21 cellular contexts compared by ENCODE assay signal in the genomic region with DNA sequence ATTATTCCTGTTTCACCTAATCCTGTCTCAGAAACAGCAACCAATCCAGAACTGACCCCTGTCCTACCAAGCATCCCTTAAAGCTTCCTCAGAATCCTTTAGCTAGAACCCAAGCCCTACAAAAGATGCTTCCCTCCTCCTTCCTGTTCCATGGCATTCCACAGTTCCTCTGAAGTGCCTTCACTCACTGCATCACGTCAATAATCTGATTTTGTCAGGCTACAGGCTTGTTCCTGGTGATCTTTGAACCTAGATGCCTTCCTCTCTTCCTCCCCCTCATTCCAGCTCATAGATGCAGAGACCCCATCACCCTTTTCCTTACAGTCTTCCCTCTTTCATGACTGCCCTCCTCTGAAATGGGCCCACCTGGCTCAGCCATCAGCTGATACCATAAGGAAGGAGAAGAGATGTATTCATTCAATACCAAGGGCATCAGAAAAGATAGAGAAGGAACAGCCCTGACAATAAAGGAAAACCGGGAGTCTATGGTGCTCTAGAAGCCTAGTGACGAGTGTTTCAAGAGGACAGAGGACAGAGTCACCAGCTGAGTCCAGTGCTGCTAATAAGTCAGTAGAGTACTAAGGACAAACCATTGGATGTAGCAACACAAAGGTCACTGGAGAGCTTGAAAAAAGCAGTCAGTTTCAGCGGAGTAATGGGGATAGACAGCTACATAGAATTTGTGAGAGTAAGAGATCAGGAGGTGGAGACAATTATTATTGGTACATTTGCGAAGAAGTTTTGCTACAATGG.
DNase-seq lines count a peak whose midpoint lies in the region; ATAC-seq and TF ChIP-seq lines count a peak whose summit lies in the region.
"Had no signal": no experiment of that assay in that cellular context is flagged by ENCODE, and none has a peak within 500 bp of the region (broad histone marks: within the 10 kb centered on the region; RNA-seq: fewer than 3 reads in every experiment).

No MANE protein-coding gene starts in this region.

- no peaks in the 10 kb centered on the region for H3F3A ChIP-seq in GM23338 (replicated peaks; ENCODE audit: low read depth)

- H3K4me3 Mint-ChIP-seq in activated naive CD8-positive, alpha-beta T cell, result no peak overlapping the region
- no peak overlapping the region for H3K4me3 Mint-ChIP-seq in activated naive CD8-positive, alpha-beta T cell treated with anti-CD3 and anti-CD28 coated beads for 36 hours
- H3K4me3 Mint-ChIP-seq in GM23338, result no peak overlapping the region
- no peak overlapping the region for H3K4me3 Mint-ChIP-seq in effector memory CD8-positive, alpha-beta T cell
- no peak overlapping the region for H3K4me3 Mint-ChIP-seq in stimulated activated naive B cell treated with anti-CD40 and anti-IgM and Interleukin-4, amounts not matched to agents 10 μg/mL and 1 μg/mL and 100 μg/mL, for 72 hours

- no peaks in the 10 kb centered on the region for H3K27me3 ChIP-seq in GM23338 (ENCODE audit: insufficient read depth)
- H3K27me3 ChIP-seq: BLaER1, MG63 had no signal

- H3K36me3 Mint-ChIP-seq in activated naive CD8-positive, alpha-beta T cell, result no peaks in the 10 kb centered on the region
- H3K36me3 Mint-ChIP-seq in activated naive CD8-positive, alpha-beta T cell treated with anti-CD3 and anti-CD28 coated beads for 36 hours, result peaks cover 2% of the 10 kb centered on the region
- no peaks in the 10 kb centered on the region for H3K36me3 Mint-ChIP-seq in GM23338 (ENCODE audit: low read depth)
- peaks cover 3% of the 10 kb centered on the region for H3K36me3 Mint-ChIP-seq in effector memory CD8-positive, alpha-beta T cell (ENCODE audit: insufficient read depth)
- H3K36me3 Mint-ChIP-seq in stimulated activated naive B cell treated with anti-CD40 and anti-IgM and Interleukin-4, amounts not matched to agents 10 μg/mL and 1 μg/mL and 100 μg/mL, for 72 hours, result peaks cover 7 to 24% of the 10 kb centered on the region in 2 donors

- no peak for TF ChIP-seq CTCF in GM23338 (conservative IDR thresholded peaks at IDR 0.05; ENCODE audit: low read depth in 2 of 2)

- no peaks in the 10 kb centered on the region for H3K36me3 ChIP-seq in GM23338 (ENCODE audit: insufficient read depth)
- H3K36me3 ChIP-seq: MG63 had no signal

- no peak overlapping the region for H3K4me2 ChIP-seq in GM23338
- H3K4me2 ChIP-seq: BLaER1 had no signal

- H3K9me2 ChIP-seq in GM23338 (ENCODE audit: insufficient read depth), result peaks cover 4% of the 10 kb centered on the region; the same call in 1 of the 2 replicates

- H3K27ac ChIP-seq in GM23338 (ENCODE audit: low read depth), result peak overlapping the region; percentile 60; the same call in 1 of the 2 replicates
- H3K27ac ChIP-seq: BLaER1 had no signal

- no peak for DNase-seq in activated naive CD8-positive, alpha-beta T cell treated with anti-CD3 and anti-CD28 coated beads for 36 hours
- DNase-seq in GM23338 (ENCODE audit: low spot score) (no peak), Ammon's horn (ENCODE audit: low spot score) (no peak), GM19240 (ENCODE audit: insufficient read length, low spot score) (no peak)
- no peak for DNase-seq in effector memory CD8-positive, alpha-beta T cell
- no peak for DNase-seq in stimulated activated naive B cell treated with anti-CD40 and anti-IgM and Interleukin-4, amounts not matched to agents 10 μg/mL and 1 μg/mL and 100 μg/mL, for 72 hours
- DNase-seq: DND-41, Kasumi-1, MG63, NCI-H1048, NCI-H1436, NCI-H1930, NCI-H226, NCI-H524, NCI-H82, OCI-M1, SIG-M5 had no signal

- no peak for ATAC-seq in GM23338
- ATAC-seq in effector memory CD8-positive, alpha-beta T cell (replicated peaks), result no peak
- ATAC-seq in stimulated activated naive B cell treated with anti-CD40 and anti-IgM and Interleukin-4, amounts not matched to agents 10 μg/mL and 1 μg/mL and 100 μg/mL, for 72 hours (replicated peaks), result no peak

- no peaks in the 10 kb centered on the region for H3K9me3 Mint-ChIP-seq in activated naive CD8-positive, alpha-beta T cell (ENCODE audit: low read depth)
- H3K9me3 Mint-ChIP-seq in activated naive CD8-positive, alpha-beta T cell treated with anti-CD3 and anti-CD28 coated beads for 36 hours, result no peaks in the 10 kb centered on the region
- no peaks in the 10 kb centered on the region for H3K9me3 Mint-ChIP-seq in GM23338
- no peaks in the 10 kb centered on the region for H3K9me3 Mint-ChIP-seq in effector memory CD8-positive, alpha-beta T cell
- H3K9me3 Mint-ChIP-seq in stimulated activated naive B cell treated with anti-CD40 and anti-IgM and Interleukin-4, amounts not matched to agents 10 μg/mL and 1 μg/mL and 100 μg/mL, for 72 hours, result no peaks in the 10 kb centered on the region
- H3K9me3 Mint-ChIP-seq: IgD-negative memory B cell had no signal

- no peak overlapping the region for H2AFZ ChIP-seq in GM23338

- H3K4me1 Mint-ChIP-seq in activated naive CD8-positive, alpha-beta T cell (ENCODE audit: low read depth), result peaks cover 12% of the 10 kb centered on the region
- peaks cover 27% of the 10 kb centered on the region for H3K4me1 Mint-ChIP-seq in activated naive CD8-positive, alpha-beta T cell treated with anti-CD3 and anti-CD28 coated beads for 36 hours
- peaks cover 4% of the 10 kb centered on the region; the same call in 2 of the 3 replicates for H3K4me1 Mint-ChIP-seq in GM23338
- peaks cover 15 to 35% of the 10 kb centered on the region in 2 donors for H3K4me1 Mint-ChIP-seq in effector memory CD8-positive, alpha-beta T cell (ENCODE audit: low read depth in 2 of 2)
- peaks cover 16 to 41% of the 10 kb centered on the region in 2 donors for H3K4me1 Mint-ChIP-seq in stimulated activated naive B cell treated with anti-CD40 and anti-IgM and Interleukin-4, amounts not matched to agents 10 μg/mL and 1 μg/mL and 100 μg/mL, for 72 hours

- H3K27ac Mint-ChIP-seq in activated naive CD8-positive, alpha-beta T cell, result peak overlapping the region; percentile 7
- H3K27ac Mint-ChIP-seq in activated naive CD8-positive, alpha-beta T cell treated with anti-CD3 and anti-CD28 coated beads for 36 hours, result no peak overlapping the region
- no peak overlapping the region for H3K27ac Mint-ChIP-seq in GM23338
- peak overlapping the region; percentile 12 to 27 for H3K27ac Mint-ChIP-seq in effector memory CD8-positive, alpha-beta T cell
- H3K27ac Mint-ChIP-seq in stimulated activated naive B cell treated with anti-CD40 and anti-IgM and Interleukin-4, amounts not matched to agents 10 μg/mL and 1 μg/mL and 100 μg/mL, for 72 hours, result peak overlapping the region; percentile 52

- H3K4me1 ChIP-seq in GM23338 (ENCODE audit: insufficient read depth), result no peaks in the 10 kb centered on the region
- H3K4me1 ChIP-seq: BLaER1 had no signal

- H3K79me2 ChIP-seq in GM23338 (replicated peaks; ENCODE audit: insufficient read depth), result peaks cover 28% of the 10 kb centered on the region

- peaks cover 19% of the 10 kb centered on the region for H4K20me1 ChIP-seq in GM23338 (replicated peaks; ENCODE audit: insufficient read depth)

- H3K4me3 ChIP-seq in GM23338, result no peak overlapping the region
- H3K4me3 ChIP-seq: BLaER1, HAP-1, MG63 had no signal

- no peaks in the 10 kb centered on the region for H3K27me3 Mint-ChIP-seq in activated naive CD8-positive, alpha-beta T cell
- H3K27me3 Mint-ChIP-seq in activated naive CD8-positive, alpha-beta T cell treated with anti-CD3 and anti-CD28 coated beads for 36 hours, result no peaks in the 10 kb centered on the region
- no peaks in the 10 kb centered on the region for H3K27me3 Mint-ChIP-seq in GM23338 (ENCODE audit: insufficient read depth, low read depth, poor library complexity)
- H3K27me3 Mint-ChIP-seq in effector memory CD8-positive, alpha-beta T cell, result no peaks in the 10 kb centered on the region
- H3K27me3 Mint-ChIP-seq in stimulated activated naive B cell treated with anti-CD40 and anti-IgM and Interleukin-4, amounts not matched to agents 10 μg/mL and 1 μg/mL and 100 μg/mL, for 72 hours, result no peaks in the 10 kb centered on the region
- H3K27me3 Mint-ChIP-seq: IgD-negative memory B cell had no signal

TF ChIP-seq in GM23338, 12 proteins besides CTCF, POLR2A, EP300 and RAD21 (continues in another document):
- TF ChIP-seq, protein P1, sequence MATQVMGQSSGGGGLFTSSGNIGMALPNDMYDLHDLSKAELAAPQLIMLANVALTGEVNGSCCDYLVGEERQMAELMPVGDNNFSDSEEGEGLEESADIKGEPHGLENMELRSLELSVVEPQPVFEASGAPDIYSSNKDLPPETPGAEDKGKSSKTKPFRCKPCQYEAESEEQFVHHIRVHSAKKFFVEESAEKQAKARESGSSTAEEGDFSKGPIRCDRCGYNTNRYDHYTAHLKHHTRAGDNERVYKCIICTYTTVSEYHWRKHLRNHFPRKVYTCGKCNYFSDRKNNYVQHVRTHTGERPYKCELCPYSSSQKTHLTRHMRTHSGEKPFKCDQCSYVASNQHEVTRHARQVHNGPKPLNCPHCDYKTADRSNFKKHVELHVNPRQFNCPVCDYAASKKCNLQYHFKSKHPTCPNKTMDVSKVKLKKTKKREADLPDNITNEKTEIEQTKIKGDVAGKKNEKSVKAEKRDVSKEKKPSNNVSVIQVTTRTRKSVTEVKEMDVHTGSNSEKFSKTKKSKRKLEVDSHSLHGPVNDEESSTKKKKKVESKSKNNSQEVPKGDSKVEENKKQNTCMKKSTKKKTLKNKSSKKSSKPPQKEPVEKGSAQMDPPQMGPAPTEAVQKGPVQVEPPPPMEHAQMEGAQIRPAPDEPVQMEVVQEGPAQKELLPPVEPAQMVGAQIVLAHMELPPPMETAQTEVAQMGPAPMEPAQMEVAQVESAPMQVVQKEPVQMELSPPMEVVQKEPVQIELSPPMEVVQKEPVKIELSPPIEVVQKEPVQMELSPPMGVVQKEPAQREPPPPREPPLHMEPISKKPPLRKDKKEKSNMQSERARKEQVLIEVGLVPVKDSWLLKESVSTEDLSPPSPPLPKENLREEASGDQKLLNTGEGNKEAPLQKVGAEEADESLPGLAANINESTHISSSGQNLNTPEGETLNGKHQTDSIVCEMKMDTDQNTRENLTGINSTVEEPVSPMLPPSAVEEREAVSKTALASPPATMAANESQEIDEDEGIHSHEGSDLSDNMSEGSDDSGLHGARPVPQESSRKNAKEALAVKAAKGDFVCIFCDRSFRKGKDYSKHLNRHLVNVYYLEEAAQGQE (IDR thresholded peaks at IDR 0.05; ENCODE audit: unreplicated experiment), result no peak
- TF ChIP-seq POLR2AphosphoS5 (IDR thresholded peaks at IDR 0.05; ENCODE audit: low read depth), result no peak

Comparison
In these comparisons a context has a peak if more than half of its experiments do, and no peak if none do; other contexts are left out.
1. H3K27ac Mint-ChIP-seq: peak in activated naive CD8-positive, alpha-beta T cell (single experiment), effector memory CD8-positive, alpha-beta T cell (2 of 2) and stimulated activated naive B cell treated with anti-CD40 and anti-IgM and Interleukin-4, amounts not matched to agents 10 μg/mL and 1 μg/mL and 100 μg/mL, for 72 hours (single experiment); none in activated naive CD8-positive, alpha-beta T cell treated with anti-CD3 and anti-CD28 coated beads for 36 hours (single experiment) and GM23338 (single experiment).